In the genomic region with DNA sequence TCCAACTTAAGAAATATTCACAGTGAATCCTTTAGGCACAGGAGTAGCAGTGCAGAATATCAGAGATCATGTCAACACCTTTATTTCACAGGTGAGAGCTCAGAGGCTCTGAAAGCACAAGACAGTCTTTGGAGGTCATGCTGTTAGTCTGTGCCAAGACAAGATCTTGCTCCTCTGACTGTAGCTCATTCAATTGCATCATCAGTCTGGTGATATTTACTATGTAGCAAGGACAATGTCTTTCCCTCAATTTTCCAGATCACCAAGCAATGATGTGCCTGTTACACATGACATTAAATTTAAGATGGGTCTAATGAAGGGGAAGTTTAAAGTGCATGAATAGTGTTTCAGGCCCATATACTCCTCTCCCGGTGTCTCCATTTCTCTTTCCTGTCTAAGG, we compare ENCODE assay signal across 1 cellular context.
A peak's percentile ranks its signal among the peaks of the same experiment; 100 is the strongest.
TF ChIP-seq lines count a peak whose summit lies in the region.

No MANE protein-coding gene starts in this region.

TF ChIP-seq in K562, 482 proteins besides CTCF, POLR2A, EP300 and RAD21 (continued from another document):
- TF ChIP-seq, protein P1, sequence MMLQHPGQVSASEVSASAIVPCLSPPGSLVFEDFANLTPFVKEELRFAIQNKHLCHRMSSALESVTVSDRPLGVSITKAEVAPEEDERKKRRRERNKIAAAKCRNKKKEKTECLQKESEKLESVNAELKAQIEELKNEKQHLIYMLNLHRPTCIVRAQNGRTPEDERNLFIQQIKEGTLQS (IDR thresholded peaks at IDR 0.05), result peak; percentile 97
- TF ChIP-seq, protein P1 (CRISPR knock-in tag; conservative IDR thresholded peaks at IDR 0.05), result 0 out of 2 replicates have a peak, but pooled peaks have one; percentile 34
- TF ChIP-seq ZNF449 (CRISPR knock-in tag; IDR thresholded peaks at IDR 0.05) (0 out of 2 replicates have a peak, but pooled peaks have one; percentile 51), SMARCA4 (IDR thresholded peaks at IDR 0.05) (0 out of 2 replicates have a peak, but pooled peaks have one; percentile 44), RERE (CRISPR knock-in tag; IDR thresholded peaks at IDR 0.05; ENCODE audit: borderline replicate concordance) (no peak), CEBPG (CRISPR knock-in tag; IDR thresholded peaks at IDR 0.05) (no peak), CEBPG (tag; conservative IDR thresholded peaks at IDR 0.05 in 1 of 2, IDR thresholded peaks at IDR 0.05 in 1 of 2) (peak; percentile 79 to 90), SOX6 (IDR thresholded peaks at IDR 0.05) (peak; percentile 51; the same call in 1 of the 2 replicates), ZNF444 (CRISPR knock-in tag; IDR thresholded peaks at IDR 0.05) (no peak), DPF2 (IDR thresholded peaks at IDR 0.05) (peak; percentile 49; the same call in 1 of the 2 replicates), GABPB1 (CRISPR knock-in tag; IDR thresholded peaks at IDR 0.05) (no peak), ARID1B (IDR thresholded peaks at IDR 0.05) (peak; percentile 27; the same call in 1 of the 2 replicates), TRIM24 (IDR thresholded peaks at IDR 0.05) (peak in 1 of 2 experiments; percentile 44; a peak in 1 of 4 replicates), HLTF (IDR thresholded peaks at IDR 0.05) (no peak), LEF1 (IDR thresholded peaks at IDR 0.05) (no peak), MEIS2 (IDR thresholded peaks at IDR 0.05; ENCODE audit: partially characterized antibody) (peak; percentile 29)
- TF ChIP-seq, protein P2, sequence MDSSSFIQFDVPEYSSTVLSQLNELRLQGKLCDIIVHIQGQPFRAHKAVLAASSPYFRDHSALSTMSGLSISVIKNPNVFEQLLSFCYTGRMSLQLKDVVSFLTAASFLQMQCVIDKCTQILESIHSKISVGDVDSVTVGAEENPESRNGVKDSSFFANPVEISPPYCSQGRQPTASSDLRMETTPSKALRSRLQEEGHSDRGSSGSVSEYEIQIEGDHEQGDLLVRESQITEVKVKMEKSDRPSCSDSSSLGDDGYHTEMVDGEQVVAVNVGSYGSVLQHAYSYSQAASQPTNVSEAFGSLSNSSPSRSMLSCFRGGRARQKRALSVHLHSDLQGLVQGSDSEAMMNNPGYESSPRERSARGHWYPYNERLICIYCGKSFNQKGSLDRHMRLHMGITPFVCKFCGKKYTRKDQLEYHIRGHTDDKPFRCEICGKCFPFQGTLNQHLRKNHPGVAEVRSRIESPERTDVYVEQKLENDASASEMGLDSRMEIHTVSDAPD (CRISPR knock-in tag; IDR thresholded peaks at IDR 0.05), result no peak
